In the genomic region with DNA sequence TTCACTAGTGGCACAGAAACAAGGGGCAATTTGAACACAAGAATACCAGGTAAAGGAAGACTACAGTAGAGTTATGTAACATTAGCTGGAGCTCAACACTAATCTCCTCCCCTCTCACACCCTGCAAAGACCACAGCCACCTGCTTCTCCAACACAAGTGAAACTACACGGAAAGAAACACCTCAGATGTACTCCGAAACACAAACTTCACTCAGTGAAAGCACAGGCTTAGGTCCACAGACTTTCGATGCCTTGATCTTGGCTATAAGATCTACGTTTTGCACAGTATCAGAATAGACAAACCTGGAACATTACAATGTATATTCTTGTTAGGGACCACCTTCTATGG, we compare ENCODE assay signal across 12 cellular contexts. TPM values are rescaled to one million over a fixed set of nuclear protein-coding genes. Genes with fewer than 3 reads are reported as not detected.
DNase-seq lines count a peak whose midpoint lies in the region; ATAC-seq and TF ChIP-seq lines count a peak whose summit lies in the region.
"Had no signal": no experiment of that assay in that cellular context is flagged by ENCODE, and none has a peak within 500 bp of the region (broad histone marks: within the 10 kb centered on the region; RNA-seq: fewer than 3 reads in every experiment).

No MANE protein-coding gene starts in this region.

- peaks cover 13% of the 10 kb centered on the region for H3K4me1 ChIP-seq in right cardiac atrium (ENCODE audit: control insufficient read depth, insufficient read depth, low read length)

- no peak for DNase-seq in activated CD4-positive, alpha-beta T cell treated with anti-CD3 and anti-CD28 coated beads for 36 hours
- no peak for DNase-seq in activated CD4-positive, alpha-beta T cell treated with anti-CD3 and anti-CD28 coated beads, Interleukin-2, amount 50 U/mL, for 48 hours
- DNase-seq in right cardiac atrium (no peak), A172 (ENCODE audit: low spot score) (no peak), NCI-H774 (lab: John Stamatoyannopoulos, UW) (no peak), mesothelial cell of epicardium (ENCODE audit: low spot score in 2 of 2, unreplicated experiment in 2 of 2) (no peak)
- DNase-seq: ACHN, NCI-H2171, SW 1271 had no signal

- CTCF ChIA-PET in activated CD4-positive, alpha-beta T cell treated with anti-CD3 and anti-CD28 coated beads for 36 hours (lab: Charles Lee) = interaction anchor here (1.6 kb wide), 1 partner anchor 72 kb away, joined by 6 read pairs; no protein-coding TSS in a partner anchor

- H3K27ac Mint-ChIP-seq in activated CD4-positive, alpha-beta T cell treated with anti-CD3 and anti-CD28 coated beads for 36 hours = no peak overlapping the region
- no peak overlapping the region for H3K27ac Mint-ChIP-seq in mesothelial cell of epicardium

- H3K9me3 Mint-ChIP-seq in activated CD4-positive, alpha-beta T cell treated with anti-CD3 and anti-CD28 coated beads for 36 hours (ENCODE audit: low read depth) = no peaks in the 10 kb centered on the region
- no peaks in the 10 kb centered on the region for H3K9me3 Mint-ChIP-seq in mesothelial cell of epicardium

- H3K4me1 Mint-ChIP-seq in activated CD4-positive, alpha-beta T cell treated with anti-CD3 and anti-CD28 coated beads for 36 hours = peaks cover 53% of the 10 kb centered on the region
- peaks cover 28% of the 10 kb centered on the region for H3K4me1 Mint-ChIP-seq in mesothelial cell of epicardium

- POLR2A ChIA-PET in activated CD4-positive, alpha-beta T cell treated with anti-CD3 and anti-CD28 coated beads for 36 hours (lab: Charles Lee) = no interaction called here

- no peak overlapping the region for H3K4me3 Mint-ChIP-seq in activated CD4-positive, alpha-beta T cell treated with anti-CD3 and anti-CD28 coated beads for 36 hours
- H3K4me3 Mint-ChIP-seq in mesothelial cell of epicardium = no peak overlapping the region

- H3K9me3 ChIP-seq in right cardiac atrium (ENCODE audit: control insufficient read depth, low read length) = no peaks in the 10 kb centered on the region
- H3K9me3 ChIP-seq: vagina had no signal

- no peak for TF ChIP-seq CTCF in mesothelial cell of epicardium (IDR thresholded peaks at IDR 0.05; ENCODE audit: unreplicated experiment)

- peak overlapping the region; percentile 76 for H3K27ac ChIP-seq in right cardiac atrium (ENCODE audit: low read length)
- H3K27ac ChIP-seq: vagina had no signal

- ATAC-seq in activated CD4-positive, alpha-beta T cell treated with anti-CD3 and anti-CD28 coated beads for 36 hours = peak; percentile 57
- ATAC-seq in GM19463 (IDR thresholded peaks at IDR 0.05; ENCODE audit: unreplicated experiment) = peak; percentile 37
- peak; percentile 35 for ATAC-seq in HG03066 (IDR thresholded peaks at IDR 0.05; ENCODE audit: low read depth, unreplicated experiment)
- no peak for ATAC-seq in right cardiac atrium

- intact Hi-C loops in activated CD4-positive, alpha-beta T cell treated with anti-CD3 and anti-CD28 coated beads for 36 hours (cut with DNase I, micrococcal nuclease) = no loop called here
- intact Hi-C loops in right cardiac atrium (cut with DNase I) = no loop called here

- no peaks in the 10 kb centered on the region for H3K27me3 ChIP-seq in right cardiac atrium (ENCODE audit: control insufficient read depth, insufficient read depth)
- H3K27me3 ChIP-seq: vagina had no signal

- H3K27me3 Mint-ChIP-seq in activated CD4-positive, alpha-beta T cell treated with anti-CD3 and anti-CD28 coated beads for 36 hours = no peaks in the 10 kb centered on the region
- peaks cover 15% of the 10 kb centered on the region for H3K27me3 Mint-ChIP-seq in mesothelial cell of epicardium (ENCODE audit: low read depth)

- peaks cover 7% of the 10 kb centered on the region for H3K36me3 Mint-ChIP-seq in activated CD4-positive, alpha-beta T cell treated with anti-CD3 and anti-CD28 coated beads for 36 hours (ENCODE audit: low read depth)
- H3K36me3 Mint-ChIP-seq in mesothelial cell of epicardium = no peaks in the 10 kb centered on the region

- WGBS in right cardiac atrium = 90% methylated on average over 4 of the region's 4 CpGs

- H3K4me3 ChIP-seq in right cardiac atrium (ENCODE audit: low read length) = no peak overlapping the region
- H3K4me3 ChIP-seq: vagina had no signal

RNA-seq across cellular contexts. Expression of a gene that starts 7.6 kb away (rescaled TPM):
- total RNA-seq in activated CD4-positive, alpha-beta T cell treated with anti-CD3 and anti-CD28 coated beads for 36 hours = 10 to 100 TPM; 17.1 to 17.2 TPM
- total RNA-seq in right cardiac atrium = 100 to 1,000 TPM in 2 of 4 donors, 10 to 100 TPM in 2; 94.6 to 149 (median 106) TPM
- polyA plus RNA-seq in right cardiac atrium = 129 TPM
- 25.9 and 27.2 TPM in 2 replicates for total RNA-seq in A172 (2014; rRNA removed; shearing (Covaris generic))
- 18.0 to 20.9 TPM (median 19.2 TPM) in 3 replicates for total RNA-seq in mesothelial cell of epicardium

Comparison
In these comparisons a context has a peak if more than half of its experiments do, and no peak if none do; other contexts are left out.
1. ATAC-seq: peak in activated CD4-positive, alpha-beta T cell treated with anti-CD3 and anti-CD28 coated beads for 36 hours (single experiment), GM19463 (single experiment) and HG03066 (single experiment); none in right cardiac atrium (0 of 2).